Comparison of ENCODE assay signal across 14 cellular contexts in the genomic region with DNA sequence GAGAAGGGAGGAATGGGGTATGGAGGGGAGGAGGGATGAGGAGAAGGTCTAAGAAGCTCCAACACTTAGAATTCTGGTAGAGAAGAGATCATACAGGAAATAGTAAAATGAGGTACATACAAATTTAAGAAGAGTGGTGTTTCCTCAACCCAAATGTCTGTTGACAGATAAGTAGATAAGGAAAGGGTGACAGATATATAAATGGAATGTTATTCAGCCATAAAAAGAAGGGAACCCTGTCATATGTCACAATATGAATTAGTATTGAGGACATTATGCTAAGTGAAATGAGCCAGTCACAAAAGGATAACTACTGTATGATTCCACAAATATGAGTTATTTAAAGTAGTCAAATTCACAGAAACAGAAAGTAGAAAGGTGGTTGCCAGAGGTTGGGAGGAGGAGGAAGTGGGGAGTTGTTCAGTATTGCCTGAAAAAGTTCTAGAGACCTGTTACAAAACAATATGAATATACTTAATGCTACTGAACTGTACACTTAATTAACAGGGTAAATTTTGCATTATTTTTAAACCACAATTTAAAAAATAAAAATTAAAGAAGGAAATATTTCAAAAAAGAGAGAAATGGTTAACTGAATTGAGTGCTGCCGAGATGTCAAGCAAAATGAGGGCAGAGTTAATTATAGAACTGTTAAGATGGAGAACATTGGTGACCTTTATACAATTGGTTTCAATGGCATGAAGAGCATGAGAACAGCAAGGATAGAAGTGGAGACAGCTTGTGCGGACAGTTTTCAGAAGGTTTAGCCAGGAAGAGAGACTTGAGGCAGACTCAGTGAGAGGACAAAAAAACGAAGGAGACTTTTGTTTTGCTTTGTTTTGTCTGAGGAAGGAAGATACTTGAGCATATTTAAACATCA. TPM values are rescaled to one million over a fixed set of nuclear protein-coding genes. Genes with fewer than 3 reads are reported as not detected.
DNase-seq lines count a peak whose midpoint lies in the region; ATAC-seq and TF ChIP-seq lines count a peak whose summit lies in the region.
"Had no signal": no experiment of that assay in that cellular context is flagged by ENCODE, and none has a peak within 500 bp of the region (broad histone marks: within the 10 kb centered on the region; RNA-seq: fewer than 3 reads in every experiment).

No MANE protein-coding gene starts in this region.

- no peaks in the 10 kb centered on the region for H3K9me3 ChIP-seq in HCT116 (ENCODE audit: control insufficient read depth in 1 of 2, insufficient read depth in 1 of 2, low read depth in 1 of 2, low read length in 2 of 2)
- H3K9me3 ChIP-seq in PC-3 (ENCODE audit: low read length) = no peaks in the 10 kb centered on the region
- H3K9me3 ChIP-seq: pancreas, thoracic aorta had no signal

- no peak overlapping the region for H3K27ac Mint-ChIP-seq in mesothelial cell of epicardium
- H3K27ac Mint-ChIP-seq: activated naive CD4-positive, alpha-beta T cell treated with anti-CD3 and anti-CD28 coated beads, Interleukin-2, amount 10 ng/mL, durations not matched to agents 7 days and 5 days had no signal

- H4K20me1 ChIP-seq in HCT116 (ENCODE audit: insufficient read depth) (no peaks in the 10 kb centered on the region), PC-3 (ENCODE audit: low read length) (no peaks in the 10 kb centered on the region)

- H2AFZ ChIP-seq in HCT116 (ENCODE audit: low read depth, low read length, poor library complexity, severe bottlenecking) = peak overlapping the region; percentile 55
- peak overlapping the region; percentile 71 for H2AFZ ChIP-seq in PC-3 (ENCODE audit: low read length)

- H3K4me1 ChIP-seq in HCT116 (ENCODE audit: control insufficient read depth in 1 of 2, insufficient read depth in 2 of 2, low read length in 2 of 2) (peaks cover 0 to 21% of the 10 kb centered on the region in 2 experiments; a peak in 2 of 4 replicates), PC-3 (ENCODE audit: insufficient read depth, low read length) (peaks cover 40% of the 10 kb centered on the region)
- H3K4me1 ChIP-seq: pancreas had no signal

- H3K9ac ChIP-seq in HCT116 (ENCODE audit: low read length) (no peak overlapping the region), PC-3 (ENCODE audit: low read length) (0 out of 2 replicates have a peak overlapping the region, but pooled peaks have one; percentile 16)

- H3K4me3 ChIP-seq in HCT116 (replicated peaks in 1 of 2; ENCODE audit: low read depth in 1 of 2, low read length in 2 of 2) (no peak overlapping the region), PC-3 (ENCODE audit: low read length) (no peak overlapping the region)
- H3K4me3 ChIP-seq: pancreas, thoracic aorta had no signal

- RAD21 ChIA-PET in HCT116 (lab: Charles Lee; ENCODE audit: low non-redundant PET in 1 of 2, low total read pairs in 2 of 2, uncharacterized antibody in 2 of 2, unreplicated experiment in 2 of 2) = no interaction called here

- no peak overlapping the region for H3K4me3 Mint-ChIP-seq in mesothelial cell of epicardium
- H3K4me3 Mint-ChIP-seq: activated naive CD4-positive, alpha-beta T cell treated with anti-CD3 and anti-CD28 coated beads, Interleukin-2, amount 10 ng/mL, durations not matched to agents 7 days and 5 days had no signal

- POLR2A ChIA-PET in HCT116 (lab: Charles Lee) = no interaction called here
- POLR2A ChIA-PET in PC-3 (lab: Charles Lee; ENCODE audit: unreplicated experiment) = no interaction called here

- H3K36me3 Mint-ChIP-seq in mesothelial cell of epicardium = no peaks in the 10 kb centered on the region
- H3K36me3 Mint-ChIP-seq: activated naive CD4-positive, alpha-beta T cell treated with anti-CD3 and anti-CD28 coated beads, Interleukin-2, amount 10 ng/mL, durations not matched to agents 7 days and 5 days had no signal

- intact Hi-C loops in HCT116 (cut with micrococcal nuclease) (no loop called here), PC-3 (cut with micrococcal nuclease) (loop anchor here (5.0 kb wide), 1 partner anchor 47 kb away; a partner anchor contains a TSS), left ventricle myocardium superior (cut with micrococcal nuclease) (no loop called here)

- H3K9me3 Mint-ChIP-seq in mesothelial cell of epicardium = no peaks in the 10 kb centered on the region
- H3K9me3 Mint-ChIP-seq: activated naive CD4-positive, alpha-beta T cell treated with anti-CD3 and anti-CD28 coated beads, Interleukin-2, amount 10 ng/mL, durations not matched to agents 7 days and 5 days had no signal

- H3K79me2 ChIP-seq in HCT116 (ENCODE audit: insufficient read depth, low read length) (no peaks in the 10 kb centered on the region), PC-3 (ENCODE audit: low read length) (no peaks in the 10 kb centered on the region)

- no peaks in the 10 kb centered on the region for H3K27me3 ChIP-seq in HCT116 (ENCODE audit: insufficient read depth, low read length)
- no peaks in the 10 kb centered on the region for H3K27me3 ChIP-seq in PC-3 (ENCODE audit: low read length)
- H3K27me3 ChIP-seq: pancreas had no signal

- H3K27ac ChIP-seq in HCT116 (ENCODE audit: low read depth, low read length) (no peak overlapping the region), PC-3 (ENCODE audit: low read length) (peak overlapping the region; percentile 66)
- H3K27ac ChIP-seq: pancreas, thoracic aorta had no signal

- ATAC-seq in GM18502 (IDR thresholded peaks at IDR 0.05; ENCODE audit: poor library complexity, unreplicated experiment) = peak; percentile 82
- ATAC-seq in HCT116 = no peak
- no peak for ATAC-seq in PC-3
- peak; percentile 77 for ATAC-seq in left ventricle myocardium superior
- ATAC-seq: pancreas had no signal

- no peaks in the 10 kb centered on the region for H3K27me3 Mint-ChIP-seq in mesothelial cell of epicardium (ENCODE audit: low read depth)
- H3K27me3 Mint-ChIP-seq: activated naive CD4-positive, alpha-beta T cell treated with anti-CD3 and anti-CD28 coated beads, Interleukin-2, amount 10 ng/mL, durations not matched to agents 7 days and 5 days had no signal

- BruUV-seq in HCT116 (replicated peaks; lab: Mats Ljungman, UMichigan) = no TSS peak
- BruUV-seq in PC-3 (replicated peaks; lab: Mats Ljungman, UMichigan) = no TSS peak

- TF ChIP-seq CTCF in HCT116 (IDR thresholded peaks at IDR 0.05 in 2 of 3, conservative IDR thresholded peaks at IDR 0.05 in 1 of 3; ENCODE audit: borderline replicate concordance in 1 of 3, insufficient read depth in 1 of 3, low read depth in 2 of 3, low read length in 2 of 3) (no peak), PC-3 (conservative IDR thresholded peaks at IDR 0.05; ENCODE audit: low read depth, low read length) (no peak), mesothelial cell of epicardium (IDR thresholded peaks at IDR 0.05; ENCODE audit: unreplicated experiment) (no peak)

- H3K36me3 ChIP-seq in HCT116 (ENCODE audit: control insufficient read depth in 1 of 2, insufficient read depth in 2 of 2, low read length in 2 of 2) (no peaks in the 10 kb centered on the region), PC-3 (ENCODE audit: low read depth, low read length) (no peaks in the 10 kb centered on the region)
- H3K36me3 ChIP-seq: pancreas, thoracic aorta had no signal

- no peaks in the 10 kb centered on the region for H3K4me1 Mint-ChIP-seq in mesothelial cell of epicardium

- CTCF ChIA-PET in HCT116 (lab: Charles Lee) (no interaction called here), PC-3 (lab: Charles Lee) (no interaction called here)

- peak overlapping the region; percentile 34; the same call in 1 of the 2 replicates for H3K4me2 ChIP-seq in HCT116 (ENCODE audit: low read length)
- peak overlapping the region; percentile 74 for H3K4me2 ChIP-seq in PC-3 (ENCODE audit: low read length)

- H3F3A ChIP-seq in PC-3 (ENCODE audit: low read length, unreplicated experiment) = no peaks in the 10 kb centered on the region

- TF ChIP-seq POLR2A in HCT116 (IDR thresholded peaks at IDR 0.05; ENCODE audit: borderline replicate concordance, extremely low read depth, insufficient read depth, insufficient read length) = no peak

- no peak for DNase-seq in HCT116 (ENCODE audit: low read depth, low spot score)
- DNase-seq in PC-3 = peak; percentile 21
- DNase-seq in left ventricle myocardium superior = no peak
- DNase-seq in NCI-H187 (lab: John Stamatoyannopoulos, UW) = no peak
- DNase-seq in activated naive CD4-positive, alpha-beta T cell treated with Interleukin-2 at 50 U/mL for 16 hours = no peak
- DNase-seq in activated CD8-positive, alpha-beta memory T cell treated with anti-CD3 and anti-CD28 coated beads for 24 hours = no peak
- no peak for DNase-seq in mesothelial cell of epicardium (ENCODE audit: low spot score in 2 of 2, unreplicated experiment in 2 of 2)
- DNase-seq: activated naive CD4-positive, alpha-beta T cell treated with anti-CD3 and anti-CD28 coated beads, Interleukin-2, amount 10 ng/mL, durations not matched to agents 7 days and 5 days; DMS 273 treated with DMSO at 0.1 percent for 48 hours; effector CD8-positive, alpha-beta T cell; foreskin melanocyte; pancreas had no signal

- no peak for TF ChIP-seq RAD21 in HCT116 (IDR thresholded peaks at IDR 0.05; ENCODE audit: low read depth)

- H3K9me2 ChIP-seq in HCT116 (ENCODE audit: insufficient read depth) (0 out of 2 replicates have a peak, but pooled peaks cover 3% of the 10 kb centered on the region), PC-3 (replicated peaks; ENCODE audit: low read length) (no peaks in the 10 kb centered on the region)

TF ChIP-seq in HCT116, 20 proteins besides CTCF, POLR2A, EP300 and RAD21 (continues in another document):
- no peak for TF ChIP-seq EZH2 (IDR thresholded peaks at IDR 0.05)
- no peak for TF ChIP-seq SIN3A (IDR thresholded peaks at IDR 0.05; ENCODE audit: low read depth)
- TF ChIP-seq YY1 (IDR thresholded peaks at IDR 0.05; ENCODE audit: extremely low read depth, insufficient replicate concordance, low read depth, low read length) = no peak
- TF ChIP-seq EGR1 (IDR thresholded peaks at IDR 0.05; ENCODE audit: low read depth) = no peak
- no peak for TF ChIP-seq JUND (IDR thresholded peaks at IDR 0.05)
- TF ChIP-seq, protein P1, sequence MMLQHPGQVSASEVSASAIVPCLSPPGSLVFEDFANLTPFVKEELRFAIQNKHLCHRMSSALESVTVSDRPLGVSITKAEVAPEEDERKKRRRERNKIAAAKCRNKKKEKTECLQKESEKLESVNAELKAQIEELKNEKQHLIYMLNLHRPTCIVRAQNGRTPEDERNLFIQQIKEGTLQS (IDR thresholded peaks at IDR 0.05) = no peak
- TF ChIP-seq ZNF274 (IDR thresholded peaks at IDR 0.05; ENCODE audit: low read depth, low read length) = no peak
- no peak for TF ChIP-seq ELF1 (IDR thresholded peaks at IDR 0.05; ENCODE audit: borderline replicate concordance, low read depth)
- TF ChIP-seq SRF (IDR thresholded peaks at IDR 0.05; ENCODE audit: low read depth) = no peak

RNA-seq across cellular contexts. Expression of a gene that starts 47.6 kb away (rescaled TPM):
- not detected for total RNA-seq in HCT116 (2021; ENCODE audit: unreplicated experiment)
- polyA plus RNA-seq in HCT116 (2012) = 0.06 and 0.09 TPM in 2 replicates
- 3.4 and 4.2 TPM in 2 replicates for total RNA-seq in PC-3 (2014; rRNA removed)
- not detected for total RNA-seq in left ventricle myocardium superior
- 1.1 to 1.3 TPM (median 1.2 TPM) in 3 replicates for total RNA-seq in mesothelial cell of epicardium
- total RNA-seq: pancreas, thoracic aorta had no signal

Comparison
In these comparisons a context has a peak if more than half of its experiments do, and no peak if none do; other contexts are left out.
1. ATAC-seq: peak in GM18502 (single experiment) and left ventricle myocardium superior (single experiment); none in HCT116 (single experiment) and PC-3 (single experiment).